8 cellular contexts compared by ENCODE assay signal in the genomic region with DNA sequence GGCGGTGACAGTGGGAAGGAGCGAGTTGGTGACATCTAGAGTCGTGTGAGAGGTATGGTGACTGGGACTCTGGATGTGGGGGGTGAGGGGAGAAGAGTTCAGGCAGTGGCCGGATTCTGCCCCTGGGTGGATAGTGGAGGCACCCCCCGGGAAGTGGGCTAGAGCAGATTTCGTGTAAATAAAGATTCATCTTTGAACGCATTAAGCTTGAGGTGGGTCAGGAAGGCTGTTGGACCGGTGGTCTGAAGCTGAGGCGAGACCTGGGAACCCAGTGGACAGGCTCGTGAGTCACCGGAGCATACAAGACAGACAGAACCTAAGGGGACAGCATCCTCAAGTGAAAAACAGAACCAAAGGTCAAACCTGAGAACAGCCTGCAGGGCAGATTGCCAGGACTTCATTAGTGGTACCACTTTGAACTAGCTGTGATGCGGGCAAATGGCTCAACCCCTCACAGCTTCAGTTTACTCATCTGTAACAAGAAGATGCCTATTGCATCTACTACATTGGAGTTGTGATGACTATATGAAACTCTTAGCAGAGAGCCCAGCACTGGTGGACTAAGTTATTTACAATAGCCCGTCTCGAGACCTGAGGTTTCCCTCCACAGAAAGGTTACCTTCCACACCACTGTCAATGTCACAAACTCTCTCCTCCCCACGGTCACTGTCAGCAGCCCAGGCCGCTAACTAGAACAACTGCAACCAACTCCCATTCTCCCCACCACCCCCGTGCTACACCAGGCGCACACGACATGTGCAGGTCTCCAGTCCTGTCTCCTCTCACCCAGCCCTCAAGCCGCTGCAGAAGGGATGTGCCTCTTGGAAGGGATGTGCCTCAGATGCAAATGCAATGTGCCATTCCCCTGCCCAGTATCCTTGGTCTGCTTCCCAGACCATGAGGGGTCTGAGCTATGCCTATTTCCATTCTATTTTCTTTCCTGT. TPM values are rescaled to one million over a fixed set of nuclear protein-coding genes. Genes with fewer than 3 reads are reported as not detected.
A peak's percentile ranks its signal among the peaks of the same experiment; 100 is the strongest.
DNase-seq lines count a peak whose midpoint lies in the region; ATAC-seq and TF ChIP-seq lines count a peak whose summit lies in the region.

No MANE protein-coding gene starts in this region.

- intact Hi-C loops in Right ventricle myocardium superior (cut with DNase I) (no loop called here), OCI-LY7 (cut with micrococcal nuclease; ENCODE audit: unreplicated experiment) (no loop called here)

- H3K4me3 ChIP-seq in cardiac muscle cell (peak overlapping the region; percentile 56), OCI-LY7 (ENCODE audit: low read depth, low read length, poor library complexity, severe bottlenecking) (peak overlapping the region; percentile 80), ectodermal cell (ENCODE audit: insufficient read depth, low read depth, low read length) (peak overlapping the region; percentile 77)

- H3K4me3 Mint-ChIP-seq in nephron = peak overlapping the region; percentile 87 to 91 (median 91)

- peaks cover 5% of the 10 kb centered on the region for H3K4me1 ChIP-seq in cardiac muscle cell (ENCODE audit: low read depth)
- H3K4me1 ChIP-seq in OCI-LY7 (ENCODE audit: insufficient read depth, low read length, poor library complexity, severe bottlenecking) = peaks cover 41% of the 10 kb centered on the region
- H3K4me1 ChIP-seq in ectodermal cell (ENCODE audit: control insufficient read depth, insufficient read depth, low read length) = peaks cover 19% of the 10 kb centered on the region

- no peak for DNase-seq in cardiac muscle cell (ENCODE audit: low read depth in 1 of 2, low spot score in 1 of 2)
- no peak for DNase-seq in Right ventricle myocardium superior
- peak; percentile 37 for DNase-seq in OCI-LY7 (ENCODE audit: low spot score)
- DNase-seq in medulla oblongata (ENCODE audit: extremely low spot score) = no peak
- DNase-seq in NCI-H748 (lab: John Stamatoyannopoulos, UW; ENCODE audit: unreplicated experiment) = no peak
- no peak for DNase-seq in COLO668 (lab: John Stamatoyannopoulos, UW; ENCODE audit: unreplicated experiment)

- H3K36me3 ChIP-seq in cardiac muscle cell (no peaks in the 10 kb centered on the region), OCI-LY7 (ENCODE audit: insufficient read depth, low read length) (peaks cover 7% of the 10 kb centered on the region; the same call in 1 of the 2 replicates), ectodermal cell (ENCODE audit: control insufficient read depth, insufficient read depth, low read length) (no peaks in the 10 kb centered on the region)

- BruUV-seq in OCI-LY7 (replicated peaks; lab: Mats Ljungman, UMichigan) = TSS peak; percentile 68

- WGBS in ectodermal cell, 2 experiments = 73 to 74% methylated on average over 20 of the region's 20 CpGs

- POLR2A ChIA-PET in OCI-LY7 (lab: Charles Lee) = no interaction called here

- H3K9me3 Mint-ChIP-seq in nephron = no peaks in the 10 kb centered on the region

- CTCF ChIA-PET in OCI-LY7 (lab: Charles Lee; ENCODE audit: unreplicated experiment) = no interaction called here

- H4K20me1 ChIP-seq in OCI-LY7 (ENCODE audit: insufficient read depth, low read length) = no peaks in the 10 kb centered on the region

- H3K4me1 Mint-ChIP-seq in nephron = peaks cover 53% of the 10 kb centered on the region

- H3K9me3 ChIP-seq in cardiac muscle cell (ENCODE audit: low read depth) (no peaks in the 10 kb centered on the region), OCI-LY7 (ENCODE audit: low read length) (no peaks in the 10 kb centered on the region), ectodermal cell (ENCODE audit: control insufficient read depth, low read length) (no peaks in the 10 kb centered on the region)

- H3K36me3 Mint-ChIP-seq in nephron (ENCODE audit: low read depth) = no peaks in the 10 kb centered on the region

- H3K27ac ChIP-seq in cardiac muscle cell (no peak overlapping the region), OCI-LY7 (ENCODE audit: low read depth, low read length, poor library complexity, severe bottlenecking) (peak overlapping the region; percentile 80), ectodermal cell (ENCODE audit: insufficient read depth, low read depth, low read length, poor library complexity, severe bottlenecking) (peak overlapping the region; percentile 5)

- TF ChIP-seq CTCF in cardiac muscle cell (IDR thresholded peaks at IDR 0.05; ENCODE audit: low read depth, low read length) (no peak), OCI-LY7 (conservative IDR thresholded peaks at IDR 0.05; ENCODE audit: low read length) (peak; percentile 63; the same call in 1 of the 2 replicates), nephron (IDR thresholded peaks at IDR 0.05; ENCODE audit: unreplicated experiment in 3 of 3) (no peak)

- H3K27me3 ChIP-seq in cardiac muscle cell = no peaks in the 10 kb centered on the region
- no peaks in the 10 kb centered on the region for H3K27me3 ChIP-seq in ectodermal cell (ENCODE audit: control insufficient read depth, insufficient read depth, low read length, poor library complexity, severe bottlenecking)

- no peak for ATAC-seq in Right ventricle myocardium superior (ENCODE audit: poor library complexity)

- H3K9me2 ChIP-seq in OCI-LY7 (ENCODE audit: insufficient read depth, low read length) = no peaks in the 10 kb centered on the region

- H3K27ac Mint-ChIP-seq in nephron = peak overlapping the region; percentile 46 to 87 (median 78)

- H3K4me2 ChIP-seq in OCI-LY7 (ENCODE audit: low read length) = peak overlapping the region; percentile 89

- H3K79me2 ChIP-seq in OCI-LY7 (ENCODE audit: insufficient read depth, low read depth, low read length) = peaks cover 37% of the 10 kb centered on the region

- H2AFZ ChIP-seq in OCI-LY7 (ENCODE audit: low read length) = peak overlapping the region; percentile 88

- no peaks in the 10 kb centered on the region for H3K27me3 Mint-ChIP-seq in nephron (ENCODE audit: low read depth)

RNA-seq across cellular contexts. Expression of a gene that starts 0.9 kb away (rescaled TPM):
- total RNA-seq in cardiac muscle cell = 18.5 and 21.7 TPM in 2 replicates
- polyA plus RNA-seq in cardiac muscle cell = 5.6 and 6.6 TPM in 2 replicates
- total RNA-seq in Right ventricle myocardium superior = 6.9 TPM
- 50.3 and 60.2 TPM in 2 replicates for total RNA-seq in OCI-LY7 (2014; rRNA removed; shearing (Covaris generic))
- 101 and 117 TPM in 2 replicates for total RNA-seq in OCI-LY7 (2022)
- polyA plus RNA-seq in ectodermal cell (2013, experiment 1 of 4) = 78.6 TPM
- polyA plus RNA-seq in ectodermal cell (2013, experiment 2 of 4) = 83.7 TPM
- 49.3 TPM for polyA plus RNA-seq in ectodermal cell (2013, experiment 3 of 4)
- polyA plus RNA-seq in ectodermal cell (2013, experiment 4 of 4) = 55.8 TPM

RNA-seq across cellular contexts. Expression of a gene that starts 25.3 kb away (rescaled TPM):
- total RNA-seq in cardiac muscle cell = 1.2 and 4.5 TPM in 2 replicates
- polyA plus RNA-seq in cardiac muscle cell = 1.1 and 1.4 TPM in 2 replicates
- 0.97 TPM for total RNA-seq in Right ventricle myocardium superior
- total RNA-seq in OCI-LY7 (2014; rRNA removed; shearing (Covaris generic)) = 28.7 and 52.8 TPM in 2 replicates
- total RNA-seq in OCI-LY7 (2022) = 32.5 and 32.7 TPM in 2 replicates
- 15.0 TPM for polyA plus RNA-seq in ectodermal cell (2013, experiment 1 of 4)
- polyA plus RNA-seq in ectodermal cell (2013, experiment 2 of 4) = 15.6 TPM
- polyA plus RNA-seq in ectodermal cell (2013, experiment 3 of 4) = 7.9 TPM
- polyA plus RNA-seq in ectodermal cell (2013, experiment 4 of 4) = 8.1 TPM

RNA-seq across cellular contexts. Expression of a gene that starts 47.1 kb away (rescaled TPM):
- 45.2 and 59.7 TPM in 2 replicates for total RNA-seq in cardiac muscle cell
- 23.0 and 29.0 TPM in 2 replicates for polyA plus RNA-seq in cardiac muscle cell
- total RNA-seq in Right ventricle myocardium superior = 40.8 TPM
- total RNA-seq in OCI-LY7 (2014; rRNA removed; shearing (Covaris generic)) = 35.5 and 37.1 TPM in 2 replicates
- 37.3 and 50.8 TPM in 2 replicates for total RNA-seq in OCI-LY7 (2022)
- 37.4 TPM for polyA plus RNA-seq in ectodermal cell (2013, experiment 1 of 4)
- 41.9 TPM for polyA plus RNA-seq in ectodermal cell (2013, experiment 2 of 4)
- polyA plus RNA-seq in ectodermal cell (2013, experiment 3 of 4) = 39.2 TPM
- polyA plus RNA-seq in ectodermal cell (2013, experiment 4 of 4) = 42.4 TPM
